ENCODE assay signal across 19 cellular contexts in the genomic region with DNA sequence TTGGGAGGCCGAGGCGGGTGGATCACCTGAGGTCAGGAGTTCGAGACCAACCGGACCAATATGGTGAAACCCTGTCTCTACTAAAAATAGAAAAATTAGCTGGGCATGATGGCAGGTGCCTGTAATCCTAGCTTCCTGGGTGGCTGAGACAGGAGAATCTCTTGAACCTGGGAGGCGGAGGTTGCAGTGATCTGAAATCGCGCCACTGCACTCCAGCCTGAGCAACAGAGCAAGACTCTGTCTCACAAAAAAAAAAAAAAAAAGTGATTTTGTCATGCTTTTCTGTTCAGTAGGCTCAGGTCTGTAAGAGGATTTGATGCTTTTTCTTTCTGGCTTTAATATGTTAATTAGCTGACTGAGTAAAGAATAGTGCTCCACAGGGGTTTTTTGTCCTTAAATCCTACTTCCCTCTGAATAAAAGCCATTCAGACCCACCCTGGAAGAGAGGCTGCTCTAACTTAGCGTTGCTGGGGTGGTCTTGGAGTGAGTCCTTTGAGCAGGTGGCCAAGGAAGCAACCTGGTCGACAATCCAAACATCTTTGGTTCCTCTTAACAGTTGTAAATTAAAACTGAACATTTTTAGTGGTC. TPM values are rescaled to one million over a fixed set of nuclear protein-coding genes. Genes with fewer than 3 reads are reported as not detected.
"Had no signal": no experiment of that assay in that cellular context is flagged by ENCODE, and none has a peak within 500 bp of the region (broad histone marks: within the 10 kb centered on the region; RNA-seq: fewer than 3 reads in every experiment).

No MANE protein-coding gene starts in this region.

- H3K36me3 ChIP-seq: uterus had no signal

- H3K9me3 ChIP-seq: esophagus muscularis mucosa, neutrophil, right atrium auricular region, tibial artery, uterus had no signal

- H3K4me1 ChIP-seq: esophagus muscularis mucosa, right atrium auricular region, tibial artery, uterus had no signal

- H3K4me3 ChIP-seq: esophagus muscularis mucosa, right atrium auricular region, tibial artery, uterus had no signal

- H3K27ac ChIP-seq: esophagus muscularis mucosa, neutrophil, right atrium auricular region, tibial artery, uterus had no signal

- H3K27me3 ChIP-seq: esophagus muscularis mucosa, neutrophil, right atrium auricular region, tibial artery, uterus had no signal

- DNase-seq: activated CD4-positive, alpha-beta T cell treated with anti-CD3 and anti-CD28 coated beads for 4 hours; activated CD8-positive, alpha-beta memory T cell treated with anti-CD3 and anti-CD28 coated beads, Interleukin-2, amount 50 U/mL, for 4 hours; activated CD8-positive, alpha-beta T cell treated with anti-CD3 and anti-CD28 coated beads for 36 hours; activated effector memory CD4-positive, alpha-beta T cell treated with anti-CD3 and anti-CD28 coated beads, Interleukin-2, amount 50 U/mL, for 16 hours; activated T-cell treated with anti-CD3 and anti-CD28 coated beads, Interleukin-2, amount 50 U/mL, for 48 hours; caudate nucleus; naive B cell; posterior cingulate gyrus; stimulated activated CD4-positive, alpha-beta T cell treated with anti-CD3 and anti-CD28 coated beads, Interleukin-15, amount 100 ng/mL, for 24 hours; stimulated activated CD4-positive, alpha-beta T cell treated with anti-CD3 and anti-CD28 coated beads, Interleukin-4, amount 100 ng/mL, for 24 hours; stimulated activated naive CD4-positive, alpha-beta T cell; T-helper 2 cell; tibial artery; uterus had no signal

RNA-seq across cellular contexts. Expression of a gene that starts 58.1 kb away (rescaled TPM):
- total RNA-seq: activated CD8-positive, alpha-beta T cell treated with anti-CD3 and anti-CD28 coated beads for 36 hours; skeletal muscle tissue; subcutaneous adipose tissue had no signal
